Comparison of ENCODE assay signal across 30 cellular contexts in genomic region chr2:65532318-65532717, GRCh38.
"Had no signal": no experiment of that assay in that cellular context is flagged by ENCODE, and none has a peak within 500 bp of the region (broad histone marks: within the 10 kb centered on the region; RNA-seq: fewer than 3 reads in every experiment).

No MANE protein-coding gene starts in this region.

- H3K27ac ChIP-seq: ascending aorta, body of pancreas, brain microvascular endothelial cell, breast epithelium, cardiac muscle cell had no signal

- H3K36me3 ChIP-seq: adrenal gland, ascending aorta, brain microvascular endothelial cell, breast epithelium, cardiac muscle cell had no signal

- FAIRE-seq: astrocyte, bronchial epithelial cell had no signal

- H3K9me3 ChIP-seq: adrenal gland, ascending aorta, body of pancreas, breast epithelium had no signal

- DNase-seq: activated effector memory CD4-positive, alpha-beta T cell treated with Interleukin-2 at 50 U/mL for 16 hours; activated gamma-delta T cell; activated gamma-delta T cell treated with Interleukin-2 at 50 U/mL for 16 hours; activated naive CD4-positive, alpha-beta T cell; activated naive CD4-positive, alpha-beta T cell treated with anti-CD3 and anti-CD28 coated beads for 36 hours; activated naive CD4-positive, alpha-beta T cell treated with anti-CD3 and anti-CD28 coated beads, Interleukin-2, amount 10 ng/mL, durations not matched to agents 7 days and 5 days; activated naive CD4-positive, alpha-beta T cell treated with anti-CD3 and anti-CD28 coated beads, Interleukin-2, amount 50 U/mL, for 16 hours; activated naive CD4-positive, alpha-beta T cell treated with Interleukin-2 at 50 U/mL for 16 hours; activated naive CD8-positive, alpha-beta T cell treated with anti-CD3 and anti-CD28 coated beads for 36 hours; activated naive CD8-positive, alpha-beta T cell treated with anti-CD3 and anti-CD28 coated beads, Interleukin-2, amount 10 ng/mL, durations not matched to agents 7 days and 5 days; activated naive CD8-positive, alpha-beta T cell treated with anti-CD3 and anti-CD28 coated beads, Interleukin-2, amount 50 U/mL, for 24 hours; activated T-cell treated with anti-CD3 and anti-CD28 coated beads, Interleukin-2, amount 50 U/mL, for 24 hours; activated T-cell treated with anti-CD3 and anti-CD28 coated beads, Interleukin-2, amount 50 U/mL, for 4 hours; activated T-cell treated with anti-CD3 and anti-CD28 coated beads, Interleukin-2, amount 50 U/mL, for 48 hours; activated T-cell treated with anti-CD3 and anti-CD28 coated beads, Interleukin-2, amount 50 U/mL, for 72 hours; amniotic stem cell; amygdala; aorta; body of pancreas; brain microvascular endothelial cell; central memory CD4-positive, alpha-beta T cell; cerebellar nuclear complex had no signal

- H3K4me3 ChIP-seq: adrenal gland, ascending aorta, body of pancreas, breast epithelium, cardiac muscle cell had no signal

- H3K27me3 ChIP-seq: adrenal gland, ascending aorta, body of pancreas, brain microvascular endothelial cell, breast epithelium, cardiac muscle cell had no signal

- H3K4me1 ChIP-seq: adrenal gland, ascending aorta, body of pancreas, breast epithelium had no signal

- ATAC-seq: activated naive CD4-positive, alpha-beta T cell treated with anti-CD3 and anti-CD28 coated beads, Interleukin-2, amount 50 U/mL, for 72 hours; activated naive CD8-positive, alpha-beta T cell treated with anti-CD3 and anti-CD28 coated beads, Interleukin-2, amount 50 U/mL, for 24 hours; activated T-cell treated with anti-CD3 and anti-CD28 coated beads, Interleukin-2, amount 50 U/mL, for 72 hours; activated T-helper 17 cell treated with anti-CD3 and anti-CD28 coated beads, Interleukin-2, amount 50 U/mL, for 72 hours; body of pancreas had no signal
